Comparison of ENCODE assay signal across 1 cellular context in genomic region chr15:43330780-43331086, GRCh38.
TF ChIP-seq lines count a peak whose summit lies in the region.

No MANE protein-coding gene starts in this region.

TF ChIP-seq in liver, 16 proteins besides CTCF, POLR2A, EP300 and RAD21 (continued from another document):
- TF ChIP-seq ZBTB33 (IDR thresholded peaks at IDR 0.05), result no peak
- no peak for TF ChIP-seq FOXA1 (IDR thresholded peaks at IDR 0.05)
- no peak for TF ChIP-seq SP1 (IDR thresholded peaks at IDR 0.05)
- TF ChIP-seq TAF1 (conservative IDR thresholded peaks at IDR 0.05), result peak; percentile 39
TF ChIP-seq in liver: peak in this region for 6.
